10 cellular contexts compared by ENCODE assay signal in the genomic region with DNA sequence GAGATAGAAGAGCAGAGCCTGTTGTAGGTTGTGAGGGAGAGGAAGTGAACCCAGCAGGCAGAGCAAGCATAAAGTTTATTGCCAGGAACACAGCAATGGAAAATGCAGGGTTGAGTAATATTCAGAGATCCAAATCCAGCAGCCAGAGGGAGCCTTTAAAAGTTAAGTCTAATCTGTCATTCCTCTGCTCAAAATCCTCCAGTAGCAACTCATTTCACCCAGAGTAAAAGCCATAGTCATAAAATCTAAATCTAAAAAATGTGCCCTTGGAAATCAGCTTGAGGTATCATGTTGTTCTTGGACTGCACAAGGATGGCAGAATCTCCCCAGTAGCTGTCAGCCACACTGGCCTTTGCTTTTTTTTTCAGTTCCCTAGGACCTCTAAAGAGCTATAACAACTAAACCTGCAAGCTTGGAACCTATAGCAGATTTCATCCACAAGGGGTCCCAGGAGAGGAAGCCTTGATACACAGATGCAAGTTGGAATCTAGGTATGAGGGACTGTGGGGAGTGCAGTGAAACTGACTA.
DNase-seq lines count a peak whose midpoint lies in the region; ATAC-seq, FAIRE-seq and TF ChIP-seq lines count a peak whose summit lies in the region.
"Had no signal": no experiment of that assay in that cellular context is flagged by ENCODE, and none has a peak within 500 bp of the region (broad histone marks: within the 10 kb centered on the region; RNA-seq: fewer than 3 reads in every experiment).

No MANE protein-coding gene starts in this region.

- in situ Hi-C loops in mammary epithelial cell (cut with MboI; ENCODE audit: low sequenced_read_pairs in 2 of 2) (no loop called here), HepG2 (cut with HindIII; ENCODE audit: extremely low pct_ligation_motif_present, low pct_unique_long_range_greater_than_20kb) (loop anchor here (5.0 kb wide), 1 partner anchor 63 kb away; a partner anchor contains a TSS)

- no peak overlapping the region for H3K4me2 ChIP-seq in mammary epithelial cell (ENCODE audit: insufficient read depth, low read depth, low read length)
- H3K4me2 ChIP-seq in HepG2 (ENCODE audit: low read depth, low read length): peak overlapping the region; percentile 61

- H3K9me3 ChIP-seq in mammary epithelial cell (replicated peaks; ENCODE audit: insufficient read depth, low read length): no peaks in the 10 kb centered on the region
- no peaks in the 10 kb centered on the region for H3K9me3 ChIP-seq in HepG2 (ENCODE audit: low read length)

- intact Hi-C loops in mammary epithelial cell (cut with micrococcal nuclease): loop anchor here (1.0 kb wide), 2 partner anchors 64 to 523 kb away; no protein-coding TSS in a partner anchor
- intact Hi-C loops in HepG2 (cut with micrococcal nuclease; ENCODE audit: unreplicated experiment): loop anchor here (1.0 to 2.0 kb wide), 3 partner anchors 35 to 523 kb away; no protein-coding TSS in a partner anchor

- FAIRE-seq in HepG2 (lab: Jason Lieb, UNC): peak; percentile 87
- FAIRE-seq: colon had no signal

- H3K4me3 Mint-ChIP-seq in activated CD4-positive, alpha-beta memory T cell treated with anti-CD3 and anti-CD28 coated beads, Interleukin-2, amount 10 ng/mL, durations not matched to agents 7 days and 5 days: no peak overlapping the region
- H3K4me3 Mint-ChIP-seq: CD4-positive, CD25-positive, alpha-beta regulatory T cell had no signal

- peak; percentile 54; the same call in 1 of the 2 replicates for TF ChIP-seq RAD21 in HepG2 (CRISPR knock-in tag; IDR thresholded peaks at IDR 0.05)

- CTCF ChIA-PET in mammary epithelial cell (lab: Charles Lee; ENCODE audit: low non-redundant PET): interaction anchor here (0.6 kb wide), 4 partner anchors 30 to 1145 kb away, joined by 3 to 5 read pairs (median 4); no protein-coding TSS in a partner anchor
- CTCF ChIA-PET in HepG2 (lab: Yijun Ruan, JAX; ENCODE audit: low intra/inter-chr PET ratio, low total read pairs): interaction anchor here (0.9 to 2.7 kb wide), 4 partner anchors 29 to 523 kb away, joined by 3 to 15 read pairs (median 4); a partner anchor contains a TSS
- CTCF ChIA-PET in activated CD4-positive, alpha-beta memory T cell treated with anti-CD3 and anti-CD28 coated beads, Interleukin-2, amount 10 ng/mL, durations not matched to agents 7 days and 5 days (lab: Charles Lee): interaction anchor here (0.6 to 1.6 kb wide), 2 partner anchors 34 to 398 kb away, joined by 3 to 4 read pairs; no protein-coding TSS in a partner anchor

- TF ChIP-seq CTCF in mammary epithelial cell (conservative IDR thresholded peaks at IDR 0.05 in 1 of 2, IDR thresholded peaks at IDR 0.05 in 1 of 2; ENCODE audit: extremely low read depth in 1 of 2, insufficient read depth in 1 of 2, low read depth in 1 of 2, low read length in 2 of 2) (peak; percentile 68 to 73), HepG2 (CRISPR knock-in tag; IDR thresholded peaks at IDR 0.05) (peak; percentile 83)

- H3K36me3 Mint-ChIP-seq in activated CD4-positive, alpha-beta memory T cell treated with anti-CD3 and anti-CD28 coated beads, Interleukin-2, amount 10 ng/mL, durations not matched to agents 7 days and 5 days (ENCODE audit: low read depth): no peaks in the 10 kb centered on the region
- H3K36me3 Mint-ChIP-seq: CD4-positive, CD25-positive, alpha-beta regulatory T cell had no signal

- no peak overlapping the region for H3K27ac Mint-ChIP-seq in activated CD4-positive, alpha-beta memory T cell treated with anti-CD3 and anti-CD28 coated beads, Interleukin-2, amount 10 ng/mL, durations not matched to agents 7 days and 5 days
- H3K27ac Mint-ChIP-seq: CD4-positive, CD25-positive, alpha-beta regulatory T cell had no signal

- peak; percentile 83 for ATAC-seq in HG03565 (IDR thresholded peaks at IDR 0.05; ENCODE audit: unreplicated experiment)
- peak; percentile 95 for ATAC-seq in HepG2

- H3K27ac ChIP-seq in mammary epithelial cell (ENCODE audit: insufficient read depth, low read depth, low read length) (no peak overlapping the region), HepG2 (ENCODE audit: extremely low read length, insufficient read depth, low read length) (no peak overlapping the region)

- POLR2A ChIA-PET in HepG2 (lab: Yijun Ruan, JAX): interaction anchor here (1.6 to 1.9 kb wide), 3 partner anchors 18 to 65 kb away, joined by 4 to 19 read pairs (median 12); a partner anchor contains a TSS
- POLR2A ChIA-PET in activated CD4-positive, alpha-beta memory T cell treated with anti-CD3 and anti-CD28 coated beads, Interleukin-2, amount 10 ng/mL, durations not matched to agents 7 days and 5 days (lab: Charles Lee): no interaction called here

- H4K20me1 ChIP-seq in mammary epithelial cell (ENCODE audit: insufficient read depth, low read length): no peaks in the 10 kb centered on the region
- H4K20me1 ChIP-seq in HepG2 (ENCODE audit: insufficient read depth, low read length): no peaks in the 10 kb centered on the region

- no TSS peak for BruUV-seq in mammary epithelial cell (replicated peaks; lab: Mats Ljungman, UMichigan)
- no TSS peak for BruUV-seq in HepG2 (replicated peaks; lab: Mats Ljungman, UMichigan)

- no peak overlapping the region for H3K9ac ChIP-seq in mammary epithelial cell (ENCODE audit: insufficient read depth, low read length)
- no peak overlapping the region for H3K9ac ChIP-seq in HepG2 (ENCODE audit: insufficient read depth, low read depth, low read length)

- no peaks in the 10 kb centered on the region for H3K9me3 Mint-ChIP-seq in activated CD4-positive, alpha-beta memory T cell treated with anti-CD3 and anti-CD28 coated beads, Interleukin-2, amount 10 ng/mL, durations not matched to agents 7 days and 5 days

- H3K79me2 ChIP-seq in mammary epithelial cell (ENCODE audit: insufficient read depth, low read length): no peaks in the 10 kb centered on the region
- no peaks in the 10 kb centered on the region for H3K79me2 ChIP-seq in HepG2 (ENCODE audit: insufficient read depth, low read length)

- DNase-seq in activated T-cell treated with anti-CD3 and anti-CD28 coated beads for 48 hours (ENCODE audit: low read depth): peak; percentile 1
- DNase-seq in activated T-cell treated with anti-CD3 and anti-CD28 coated beads, Interleukin-2, amount 50 U/mL, for 1 hour: no peak
- peak; percentile 47 for DNase-seq in mammary epithelial cell
- DNase-seq in HepG2 (ENCODE audit: low spot score): peak; percentile 84
- DNase-seq in SHP77 (lab: John Stamatoyannopoulos, UW): no peak
- DNase-seq in activated naive CD4-positive, alpha-beta T cell (lab: John Stamatoyannopoulos, UW): no peak
- DNase-seq in activated CD4-positive, alpha-beta memory T cell treated with anti-CD3 and anti-CD28 coated beads, Interleukin-2, amount 10 ng/mL, durations not matched to agents 7 days and 5 days: no peak

- H3K36me3 ChIP-seq in mammary epithelial cell (ENCODE audit: insufficient read depth, low read length) (no peaks in the 10 kb centered on the region), HepG2 (replicated peaks in 1 of 2; ENCODE audit: control insufficient read depth in 1 of 2, insufficient read depth in 2 of 2, low read length in 2 of 2) (no peaks in the 10 kb centered on the region)

- no peak for TF ChIP-seq EP300 in HepG2 (IDR thresholded peaks at IDR 0.05; ENCODE audit: low read depth in 2 of 2, low read length in 2 of 2)
- TF ChIP-seq EP300 in HepG2 (CRISPR knock-in tag; IDR thresholded peaks at IDR 0.05; ENCODE audit: borderline replicate concordance): no peak

- no peaks in the 10 kb centered on the region for H3K4me1 Mint-ChIP-seq in activated CD4-positive, alpha-beta memory T cell treated with anti-CD3 and anti-CD28 coated beads, Interleukin-2, amount 10 ng/mL, durations not matched to agents 7 days and 5 days
- H3K4me1 Mint-ChIP-seq: CD4-positive, CD25-positive, alpha-beta regulatory T cell had no signal

- dilution Hi-C loops in mammary epithelial cell (cut with HindIII; ENCODE audit: low sequenced_read_pairs): no loop called here

- H3K4me1 ChIP-seq in mammary epithelial cell (ENCODE audit: insufficient read depth, low read length) (no peaks in the 10 kb centered on the region), HepG2 (ENCODE audit: insufficient read depth, low read length) (peaks cover 60% of the 10 kb centered on the region)

- TF ChIP-seq POLR2A in HepG2 (IDR thresholded peaks at IDR 0.05; ENCODE audit: insufficient read depth in 1 of 2, low read depth in 2 of 2, low read length in 2 of 2): no peak

- H3K27me3 Mint-ChIP-seq in activated CD4-positive, alpha-beta memory T cell treated with anti-CD3 and anti-CD28 coated beads, Interleukin-2, amount 10 ng/mL, durations not matched to agents 7 days and 5 days: peaks cover 13% of the 10 kb centered on the region

- H3K4me3 ChIP-seq in mammary epithelial cell (replicated peaks in 1 of 3; ENCODE audit: insufficient read depth in 1 of 3, low read depth in 2 of 3, low read length in 3 of 3) (no peak overlapping the region), HepG2 (replicated peaks in 1 of 3; ENCODE audit: insufficient read depth in 1 of 3, low read depth in 2 of 3, low read length in 3 of 3) (peak overlapping the region in 1 of 3 experiments; percentile 13; a peak in 1 of 6 replicates)

- no peaks in the 10 kb centered on the region for H3K27me3 ChIP-seq in mammary epithelial cell (ENCODE audit: insufficient read depth, low read length)
- no peaks in the 10 kb centered on the region for H3K27me3 ChIP-seq in HepG2 (ENCODE audit: control insufficient read depth in 1 of 2, insufficient read depth in 2 of 2, low read length in 2 of 2)

- H2AFZ ChIP-seq in mammary epithelial cell (ENCODE audit: low read depth, low read length) (no peak overlapping the region), HepG2 (ENCODE audit: low read length) (no peak overlapping the region)

TF ChIP-seq in HepG2, 621 proteins besides CTCF, POLR2A, EP300 and RAD21 (continues in another document):
- no peak for TF ChIP-seq ZNF781 (CRISPR knock-in tag; IDR thresholded peaks at IDR 0.05; ENCODE audit: borderline replicate concordance, not compliant biosample characterization)
- TF ChIP-seq ZNF30 (CRISPR knock-in tag; IDR thresholded peaks at IDR 0.05): no peak
- TF ChIP-seq PRPF4 (IDR thresholded peaks at IDR 0.05; ENCODE audit: low read depth, low read length, poor library complexity, severe bottlenecking): no peak
- TF ChIP-seq ZNF713 (CRISPR knock-in tag; IDR thresholded peaks at IDR 0.05): no peak
- TF ChIP-seq ZKSCAN5 (CRISPR knock-in tag; IDR thresholded peaks at IDR 0.05): no peak
- TF ChIP-seq NCOR1 (IDR thresholded peaks at IDR 0.05; ENCODE audit: borderline replicate concordance, low read length): no peak
- TF ChIP-seq NCOA2 (CRISPR knock-in tag; IDR thresholded peaks at IDR 0.05): peak; percentile 26; the same call in 1 of the 2 replicates
- TF ChIP-seq TCF7L2 (IDR thresholded peaks at IDR 0.05; ENCODE audit: low read depth, low read length): no peak
- TF ChIP-seq KDM5B (CRISPR knock-in tag; IDR thresholded peaks at IDR 0.05; ENCODE audit: borderline replicate concordance): no peak
- TF ChIP-seq KAT2B (IDR thresholded peaks at IDR 0.05; ENCODE audit: borderline replicate concordance, low read depth, low read length): no peak

Comparison
In these comparisons a context has a peak if more than half of its experiments do, and no peak if none do; other contexts are left out.
1. DNase-seq: peak in activated T-cell treated with anti-CD3 and anti-CD28 coated beads for 48 hours (single experiment), mammary epithelial cell (single experiment) and HepG2 (single experiment); none in activated T-cell treated with anti-CD3 and anti-CD28 coated beads, Interleukin-2, amount 50 U/mL, for 1 hour (single experiment), SHP77 (0 of 2), activated naive CD4-positive, alpha-beta T cell (0 of 4) and activated CD4-positive, alpha-beta memory T cell treated with anti-CD3 and anti-CD28 coated beads, Interleukin-2, amount 10 ng/mL, durations not matched to agents 7 days and 5 days (single experiment).